Comparison of ENCODE assay signal across 21 cellular contexts in genomic region chr5:658103-658502, GRCh38. TPM values are rescaled to one million over a fixed set of nuclear protein-coding genes. Genes with fewer than 3 reads are reported as not detected.
DNase-seq lines count a peak whose midpoint lies in the region; ATAC-seq and TF ChIP-seq lines count a peak whose summit lies in the region.
"Had no signal": no experiment of that assay in that cellular context is flagged by ENCODE, and none has a peak within 500 bp of the region (broad histone marks: within the 10 kb centered on the region; RNA-seq: fewer than 3 reads in every experiment).

No MANE protein-coding gene starts in this region.

- H3K9ac ChIP-seq in MM.1S (ENCODE audit: low read length): no peak overlapping the region
- H3K9ac ChIP-seq: SK-N-SH had no signal

- DNase-seq in 8988T (peak; percentile 81), astrocyte of the spinal cord (ENCODE audit: low read depth, low spot score) (peak; percentile 12), HEK293T (ENCODE audit: extremely low spot score) (no peak), NCI-H2171 (lab: John Stamatoyannopoulos, UW) (no peak), MM.1S (no peak)
- DNase-seq: activated B cell treated with CpG ODN at 0.5 μM for 24 hours; activated CD4-positive, alpha-beta T cell treated with anti-CD3 and anti-CD28 coated beads, Interleukin-2, amount 50 U/mL, for 4 hours; activated gamma-delta T cell treated with Interleukin-2 at 50 U/mL for 16 hours; activated T-cell treated with anti-CD3 and anti-CD28 coated beads for 4 hours; NCI-H1436 treated with DMSO at 0.1 percent for 48 hours; NCI-H526; SK-N-SH; stimulated activated CD4-positive, alpha-beta T cell treated with anti-CD3 and anti-CD28 coated beads, Interleukin-4, amount 100 ng/mL, for 4 hours; stomach had no signal

- H4K20me1 ChIP-seq in MM.1S (ENCODE audit: insufficient read depth, low read length): no peaks in the 10 kb centered on the region

- H3K9me2 ChIP-seq in MM.1S (replicated peaks; ENCODE audit: insufficient read depth, low read length): no peaks in the 10 kb centered on the region
- H3K9me2 ChIP-seq: SK-N-SH had no signal

- no peak overlapping the region for H3K4me2 ChIP-seq in MM.1S (ENCODE audit: low read depth, low read length)
- H3K4me2 ChIP-seq: SK-N-SH had no signal

- no peaks in the 10 kb centered on the region for H3K4me1 ChIP-seq in HEK293 (ENCODE audit: control insufficient read depth, insufficient read depth, low read length)
- H3K4me1 ChIP-seq in mesodermal cell (ENCODE audit: control insufficient read depth, insufficient read depth, low read length, poor library complexity, severe bottlenecking): peaks cover 8% of the 10 kb centered on the region
- no peaks in the 10 kb centered on the region for H3K4me1 ChIP-seq in MM.1S (ENCODE audit: low read length)
- H3K4me1 ChIP-seq: upper lobe of left lung had no signal

- H3F3A ChIP-seq in MM.1S (ENCODE audit: insufficient read depth, low read length): no peaks in the 10 kb centered on the region

- H3K36me3 ChIP-seq in HEK293 (ENCODE audit: control insufficient read depth in 2 of 2, insufficient read depth in 1 of 2, low read length in 2 of 2) (peaks cover 43 to 92% of the 10 kb centered on the region in 2 experiments), mesodermal cell (ENCODE audit: control insufficient read depth, insufficient read depth, low read length) (peaks cover 73% of the 10 kb centered on the region), MM.1S (replicated peaks; ENCODE audit: insufficient read depth, low read length) (no peaks in the 10 kb centered on the region)

- 87 to 88% methylated on average over 3 to 5 of the region's 5 CpGs for WGBS in mesodermal cell (ENCODE audit: insufficient coverage in 2 of 2), 2 experiments

- H3K9me3 ChIP-seq in HEK293 (ENCODE audit: control insufficient read depth, insufficient read depth, low read depth, low read length) (no peaks in the 10 kb centered on the region), mesodermal cell (ENCODE audit: control insufficient read depth, low read length) (no peaks in the 10 kb centered on the region), MM.1S (replicated peaks; ENCODE audit: insufficient read depth, low read length) (no peaks in the 10 kb centered on the region)
- H3K9me3 ChIP-seq: mucosa of descending colon, SK-N-SH, stomach, upper lobe of left lung had no signal

- POLR2A ChIA-PET in HEK293 (lab: Yijun Ruan, JAX) (interaction anchor here (1.5 kb wide), 1 partner anchor 11 kb away, joined by 4 read pairs; no protein-coding TSS in a partner anchor), HEK293T (lab: Yijun Ruan, JAX) (interaction anchor here (0.8 to 1.4 kb wide), 2 partner anchors 15 to 184 kb away, joined by 3 to 4 read pairs; no protein-coding TSS in a partner anchor)

- H3K79me2 ChIP-seq in MM.1S (ENCODE audit: low read length): no peaks in the 10 kb centered on the region

- TF ChIP-seq CTCF in HEK293 (tag by site-specific recombination; IDR thresholded peaks at IDR 0.05) (no peak), astrocyte of the spinal cord (IDR thresholded peaks at IDR 0.05; ENCODE audit: low read depth, low read length) (no peak), MM.1S (IDR thresholded peaks at IDR 0.05; ENCODE audit: low read length) (no peak)

- H3K27ac ChIP-seq in HEK293 (ENCODE audit: extremely low read depth, low read depth, low read length) (no peak overlapping the region), mesodermal cell (ENCODE audit: low read depth, low read length, severe bottlenecking) (peak overlapping the region; percentile 82), MM.1S (ENCODE audit: low read length) (no peak overlapping the region)
- H3K27ac ChIP-seq: coronary artery, HL-60, stomach, upper lobe of left lung had no signal

- H2AFZ ChIP-seq in MM.1S (ENCODE audit: low read length): no peak overlapping the region

- no peaks in the 10 kb centered on the region for H3K27me3 ChIP-seq in MM.1S (replicated peaks; ENCODE audit: insufficient read depth, low read length)
- H3K27me3 ChIP-seq: stomach, upper lobe of left lung had no signal

- ATAC-seq in HG03139 (IDR thresholded peaks at IDR 0.05; ENCODE audit: unreplicated experiment): no peak
- ATAC-seq: mucosa of descending colon had no signal

- in situ Hi-C loops in astrocyte of the spinal cord (cut with HindIII; ENCODE audit: low sequenced_read_pairs): no loop called here

- CTCF ChIA-PET in HEK293 (lab: Yijun Ruan, JAX) (interaction anchor here (0.5 to 3.5 kb wide), 6 partner anchors 11 to 668 kb away, joined by 3 to 19 read pairs (median 4); no protein-coding TSS in a partner anchor), HEK293T (lab: Yijun Ruan, JAX) (interaction anchor here (1.0 kb wide), 1 partner anchor 8 kb away, joined by 3 read pairs; no protein-coding TSS in a partner anchor)

- H3K4me3 ChIP-seq in HEK293 (ENCODE audit: low read depth, low read length): no peak overlapping the region
- H3K4me3 ChIP-seq in astrocyte of the spinal cord (ENCODE audit: low read depth, low read length): no peak overlapping the region
- H3K4me3 ChIP-seq in mesodermal cell (ENCODE audit: extremely low read depth, insufficient read depth, low read length, poor library complexity, severe bottlenecking): no peak overlapping the region
- no peak overlapping the region for H3K4me3 ChIP-seq in MM.1S (ENCODE audit: low read length)
- H3K4me3 ChIP-seq: coronary artery, mucosa of descending colon, stomach, upper lobe of left lung had no signal

TF ChIP-seq in HEK293, 187 proteins besides CTCF, POLR2A, EP300 and RAD21:
- TF ChIP-seq ZNF37A (tag by site-specific recombination; IDR thresholded peaks at IDR 0.05) (no peak), ZNF548 (tag by site-specific recombination; IDR thresholded peaks at IDR 0.05) (no peak), GLIS1 (tag by site-specific recombination; IDR thresholded peaks at IDR 0.05) (peak; percentile 23; the same call in 1 of the 2 replicates)
TF ChIP-seq in HEK293: peak in this region for 1.

TF ChIP-seq in HEK293T, 16 proteins besides CTCF, POLR2A, EP300 and RAD21:
- TF ChIP-seq BHLHE40 (IDR thresholded peaks at IDR 0.05; ENCODE audit: borderline replicate concordance) (no peak), SUZ12 (IDR thresholded peaks at IDR 0.05) (no peak), CTBP1 (IDR thresholded peaks at IDR 0.05; ENCODE audit: borderline replicate concordance) (no peak), HDGF (IDR thresholded peaks at IDR 0.05; ENCODE audit: borderline replicate concordance) (no peak)

RNA-seq across cellular contexts. Expression of gene TPPP, which starts 35.0 kb away (rescaled TPM):
- polyA plus RNA-seq in mesodermal cell (2013, experiment 1 of 2): 0.55 TPM
- polyA plus RNA-seq in mesodermal cell (2013, experiment 2 of 2): 0.35 TPM

RNA-seq across cellular contexts. Expression of gene CEP72, which starts 46.0 kb away (rescaled TPM):
- 8.7 TPM for polyA plus RNA-seq in mesodermal cell (2013, experiment 1 of 2)
- 8.9 TPM for polyA plus RNA-seq in mesodermal cell (2013, experiment 2 of 2)

Comparison
In these comparisons a context has a peak if more than half of its experiments do, and no peak if none do; other contexts are left out.
1. DNase-seq: peak in 8988T (single experiment) and astrocyte of the spinal cord (single experiment); none in HEK293T (single experiment), NCI-H2171 (single experiment) and MM.1S (single experiment).